10 cellular contexts compared by ENCODE assay signal in the genomic region with DNA sequence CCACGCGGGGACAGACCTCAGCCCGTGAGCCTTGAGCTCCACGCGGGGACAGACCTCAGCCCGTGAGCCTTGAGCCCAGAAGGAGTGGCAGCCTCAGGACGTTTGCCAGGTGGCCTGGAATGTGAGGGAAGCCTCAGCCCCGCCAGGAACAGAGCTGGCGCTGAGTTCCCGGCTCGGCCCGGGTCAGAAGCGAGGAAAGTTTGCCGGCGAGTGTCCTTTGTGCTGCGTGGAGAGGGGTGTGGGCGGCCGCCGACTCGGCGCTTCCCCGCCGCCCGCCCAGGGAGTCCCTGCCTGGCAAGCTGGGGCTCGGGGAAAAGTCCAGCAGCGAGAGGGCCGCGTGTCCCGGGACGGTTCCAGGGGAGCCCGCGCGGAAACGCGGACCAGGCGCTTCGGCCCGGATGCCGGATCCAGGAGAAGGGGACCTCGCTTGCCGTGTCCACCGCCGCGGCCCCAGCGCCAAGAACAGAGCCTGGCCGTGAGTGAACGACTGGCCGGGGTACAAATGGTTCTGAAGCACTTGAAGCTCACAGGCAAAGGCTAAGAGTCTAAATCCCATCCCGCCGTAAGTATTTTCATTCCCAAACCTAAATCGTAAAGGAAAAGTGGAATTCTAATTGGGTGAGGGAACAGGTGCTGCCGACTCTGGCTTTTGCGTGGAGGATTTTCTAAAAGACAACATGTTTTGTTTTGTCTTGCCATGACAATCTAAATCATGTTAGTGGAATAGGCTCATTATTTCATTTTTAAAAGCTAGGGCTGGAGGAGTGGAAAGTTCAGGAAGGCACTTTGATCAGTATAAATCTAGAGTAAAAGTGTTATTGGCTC. TPM values are rescaled to one million over a fixed set of nuclear protein-coding genes. Genes with fewer than 3 reads are reported as not detected.
A peak's percentile ranks its signal among the peaks of the same experiment; 100 is the strongest.
DNase-seq lines count a peak whose midpoint lies in the region; ATAC-seq and TF ChIP-seq lines count a peak whose summit lies in the region.
"Had no signal": no experiment of that assay in that cellular context is flagged by ENCODE, and none has a peak within 500 bp of the region (broad histone marks: within the 10 kb centered on the region; RNA-seq: fewer than 3 reads in every experiment).

No MANE protein-coding gene starts in this region.

- H3K27me3 ChIP-seq in H7 (ENCODE audit: control insufficient read depth, insufficient read depth, low read length) = peaks cover 5% of the 10 kb centered on the region
- H3K27me3 ChIP-seq in adipocyte (replicated peaks; ENCODE audit: control insufficient read depth, insufficient read depth, low read length) = peaks cover 36% of the 10 kb centered on the region
- peaks cover 22% of the 10 kb centered on the region for H3K27me3 ChIP-seq in iPS-20b (ENCODE audit: insufficient read depth, low read length)
- H3K27me3 ChIP-seq in gastrocnemius medialis = no peaks in the 10 kb centered on the region

- in situ Hi-C loops in gastrocnemius medialis (cut with MboI; ENCODE audit: low sequenced_read_pairs in 4 of 4) = no loop called here

- H3K9ac ChIP-seq in adipocyte (ENCODE audit: low read length) (no peak overlapping the region), iPS-20b (ENCODE audit: low read depth, low read length) (peak overlapping the region; percentile 80)

- no peak for TF ChIP-seq POLR2A in gastrocnemius medialis (IDR thresholded peaks at IDR 0.05)

- intact Hi-C loops in gastrocnemius medialis (cut with DNase I; ENCODE audit: low total_unique reads) = loop anchor here (10.0 kb wide), 1 partner anchor 694 kb away; the partner anchor contains the start of gene ITPR1

- ATAC-seq in gastrocnemius medialis = peak; percentile 15 to 47
- no peak for ATAC-seq in GM18858 (IDR thresholded peaks at IDR 0.05; ENCODE audit: unreplicated experiment)
- ATAC-seq in HG03097 (IDR thresholded peaks at IDR 0.05; ENCODE audit: low FRiP score, unreplicated experiment) = no peak
- no peak for ATAC-seq in GM19463 (IDR thresholded peaks at IDR 0.05; ENCODE audit: unreplicated experiment)
- ATAC-seq: GM12878 had no signal

- H3K9me3 ChIP-seq in adipocyte (ENCODE audit: control insufficient read depth, low read length) = no peaks in the 10 kb centered on the region
- H3K9me3 ChIP-seq in iPS-20b (ENCODE audit: insufficient read depth, low read depth, low read length) = no peaks in the 10 kb centered on the region
- no peaks in the 10 kb centered on the region for H3K9me3 ChIP-seq in gastrocnemius medialis

- H3K36me3 ChIP-seq in H7 (replicated peaks; ENCODE audit: control insufficient read depth, insufficient read depth, low read length) (peaks cover 5% of the 10 kb centered on the region), adipocyte (ENCODE audit: control insufficient read depth, insufficient read depth, low read length, severe bottlenecking) (no peaks in the 10 kb centered on the region), iPS-20b (ENCODE audit: insufficient read depth, low read depth, low read length) (peaks cover 43% of the 10 kb centered on the region), gastrocnemius medialis (no peaks in the 10 kb centered on the region)

- no peak for TF ChIP-seq CTCF in gastrocnemius medialis (IDR thresholded peaks at IDR 0.05 in 4 of 5, conservative IDR thresholded peaks at IDR 0.05 in 1 of 5)

- H3K27ac ChIP-seq in iPS-20b (ENCODE audit: low read length) (peak overlapping the region; percentile 20), gastrocnemius medialis (peak overlapping the region; percentile 75 to 87 (median 82))

- DNase-seq in H7 = peak; percentile 61
- peak; percentile 3 for DNase-seq in adipocyte (ENCODE audit: low read depth)
- DNase-seq in gastrocnemius medialis = peak; percentile 25 to 53
- DNase-seq in NCI-H2029 treated with DMSO at 0.1 percent for 48 hours (lab: John Stamatoyannopoulos, UW) = no peak
- DNase-seq: NCI-H774 had no signal

- H3K4me1 ChIP-seq in adipocyte (ENCODE audit: control insufficient read depth, insufficient read depth, low read length) (peaks cover 8% of the 10 kb centered on the region), iPS-20b (ENCODE audit: insufficient read depth, low read length) (peaks cover 45% of the 10 kb centered on the region), gastrocnemius medialis (peaks cover 12 to 17% of the 10 kb centered on the region in 2 donors)

- H3K4me3 ChIP-seq in H7 (ENCODE audit: insufficient read depth, low read depth, low read length) (peak overlapping the region; percentile 87), adipocyte (ENCODE audit: low read length) (peak overlapping the region; percentile 56), iPS-20b (ENCODE audit: low read length) (peak overlapping the region; percentile 92), gastrocnemius medialis (peak overlapping the region; percentile 55 to 75 (median 70))
- H3K4me3 ChIP-seq: GM12878 had no signal

RNA-seq across cellular contexts. Expression of gene LRRN1, which starts 1.7 kb away (rescaled TPM):
- total RNA-seq in H7 (2014; rRNA removed; shearing (Covaris generic)) = 22.6 and 31.7 TPM in 2 replicates
- total RNA-seq in gastrocnemius medialis = 1 to 10 TPM; 1.1 to 6.8 (median 4.3) TPM
- total RNA-seq: GM12878 had no signal

Comparison
In these comparisons a context has a peak if more than half of its experiments do, and no peak if none do; other contexts are left out.
1. ATAC-seq: peak in gastrocnemius medialis (2 of 2); none in GM18858 (single experiment), HG03097 (single experiment) and GM19463 (single experiment).
2. Peak in every context shown above with its lines, with median percentiles within 50 percentile points of each other: H3K4me3 ChIP-seq.